Comparison of ENCODE assay signal across 33 cellular contexts in the genomic region with DNA sequence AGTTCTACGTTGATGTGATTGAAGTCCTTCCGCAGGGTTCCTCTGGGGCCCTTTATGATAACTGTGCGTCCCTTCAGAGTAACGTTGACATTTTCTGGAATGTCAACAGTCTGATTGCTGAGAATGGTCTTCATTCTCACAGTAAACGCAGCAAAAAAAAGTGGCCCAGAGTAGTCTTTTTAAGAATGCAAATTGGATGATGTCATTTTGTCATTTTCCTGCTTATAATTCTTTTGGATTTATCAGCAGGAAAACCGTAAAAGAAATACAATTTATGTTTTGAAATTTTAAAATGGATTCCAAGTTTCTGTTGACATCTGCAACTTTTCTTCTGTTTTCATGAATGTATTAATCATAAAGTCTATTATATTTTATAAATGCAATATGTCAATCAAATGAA.
"Had no signal": no experiment of that assay in that cellular context is flagged by ENCODE, and none has a peak within 500 bp of the region (broad histone marks: within the 10 kb centered on the region; RNA-seq: fewer than 3 reads in every experiment).

No MANE protein-coding gene starts in this region.

- FAIRE-seq: endothelial cell of umbilical vein had no signal

- H2AFZ ChIP-seq: hepatocyte had no signal

- H3K27ac Mint-ChIP-seq: activated B cell treated with CpG ODN at 0.5 μM for 24 hours; activated CD4-positive, alpha-beta memory T cell treated with anti-CD3 and anti-CD28 coated beads for 36 hours; activated CD4-positive, alpha-beta T cell treated with anti-CD3 and anti-CD28 coated beads, Interleukin-2, amount 10 ng/mL, durations not matched to agents 24 days and 14 days; activated CD8-positive, alpha-beta memory T cell treated with anti-CD3 and anti-CD28 coated beads, Interleukin-2, amount 10 ng/mL, durations not matched to agents 7 days and 5 days; activated CD8-positive, alpha-beta T cell treated with anti-CD3 and anti-CD28 coated beads, Interleukin-2, amount 10 ng/mL, durations not matched to agents 7 days and 5 days; activated naive CD4-positive, alpha-beta T cell treated with anti-CD3 and anti-CD28 coated beads for 36 hours; activated naive CD8-positive, alpha-beta T cell treated with anti-CD3 and anti-CD28 coated beads for 36 hours; activated naive CD8-positive, alpha-beta T cell treated with anti-CD3 and anti-CD28 coated beads, Interleukin-2, amount 50 U/mL, for 24 hours; activated T-helper 1 cell treated with anti-CD3 and anti-CD28 coated beads, Interleukin-12 subunit alpha, Interleukin-12 subunit beta, Interleukin-2, Interleukin-4 antibody, amounts not matched to agents 30 ng/mL and 10 ng/mL and 1 ng/mL, durations not matched to agents 14 hours and 24 hours and 36 hours; activated T-helper 2 cell treated with anti-CD3 and anti-CD28 coated beads, Interferon-gamma antibody, Interleukin-2, Interleukin-4, amounts not matched to agents 10 μg/mL and 5 μg/mL and 100 μg/mL, durations not matched to agents 14 hours and 24 hours and 36 hours; T-helper 2 cell treated with Interferon-gamma antibody and Interleukin-4, amounts not matched to agents 5 μg/mL and 100 μg/mL, for 36 hours had no signal

- H3K4me3 ChIP-seq: adrenal gland, body of pancreas, colonic mucosa, esophagus squamous epithelium, gastroesophageal sphincter, heart right ventricle, hepatocyte had no signal

- H3K4me1 ChIP-seq: body of pancreas, colonic mucosa had no signal

- ATAC-seq: activated CD4-positive, CD25-positive, alpha-beta regulatory T cell treated with anti-CD3 and anti-CD28 coated beads, Interleukin-2, amount 50 U/mL, for 24 hours; activated CD8-positive, alpha-beta memory T cell treated with anti-CD3 and anti-CD28 coated beads, Interleukin-2, amount 10 ng/mL, durations not matched to agents 7 days and 5 days; activated CD8-positive, alpha-beta T cell treated with anti-CD3 and anti-CD28 coated beads, Interleukin-2, amount 10 ng/mL, durations not matched to agents 7 days and 5 days; activated naive CD8-positive, alpha-beta T cell treated with anti-CD3 and anti-CD28 coated beads, Interleukin-2, amount 50 U/mL, for 24 hours; body of pancreas; gastroesophageal sphincter; heart right ventricle had no signal

- H3K36me3 ChIP-seq: adrenal gland, colonic mucosa, esophagus squamous epithelium, gastroesophageal sphincter, heart right ventricle, WERI-Rb-1 had no signal

- H3K4me3 Mint-ChIP-seq: activated B cell treated with CpG ODN at 0.5 μM for 24 hours; activated CD4-positive, alpha-beta memory T cell treated with anti-CD3 and anti-CD28 coated beads for 36 hours; activated CD4-positive, alpha-beta T cell treated with anti-CD3 and anti-CD28 coated beads, Interleukin-2, amount 10 ng/mL, durations not matched to agents 24 days and 14 days; activated CD8-positive, alpha-beta memory T cell treated with anti-CD3 and anti-CD28 coated beads, Interleukin-2, amount 10 ng/mL, durations not matched to agents 7 days and 5 days; activated CD8-positive, alpha-beta T cell treated with anti-CD3 and anti-CD28 coated beads, Interleukin-2, amount 10 ng/mL, durations not matched to agents 7 days and 5 days; activated naive CD4-positive, alpha-beta T cell treated with anti-CD3 and anti-CD28 coated beads for 36 hours; activated naive CD8-positive, alpha-beta T cell treated with anti-CD3 and anti-CD28 coated beads for 36 hours; activated naive CD8-positive, alpha-beta T cell treated with anti-CD3 and anti-CD28 coated beads, Interleukin-2, amount 50 U/mL, for 24 hours; activated T-helper 1 cell treated with anti-CD3 and anti-CD28 coated beads, Interleukin-12 subunit alpha, Interleukin-12 subunit beta, Interleukin-2, Interleukin-4 antibody, amounts not matched to agents 30 ng/mL and 10 ng/mL and 1 ng/mL, durations not matched to agents 14 hours and 24 hours and 36 hours; T-helper 2 cell treated with Interferon-gamma antibody and Interleukin-4, amounts not matched to agents 5 μg/mL and 100 μg/mL, for 36 hours had no signal

- H3K4me2 ChIP-seq: hepatocyte had no signal

- H3K27me3 Mint-ChIP-seq: activated B cell treated with CpG ODN at 0.5 μM for 24 hours; activated CD4-positive, alpha-beta memory T cell treated with anti-CD3 and anti-CD28 coated beads for 36 hours; activated CD4-positive, alpha-beta T cell treated with anti-CD3 and anti-CD28 coated beads, Interleukin-2, amount 10 ng/mL, durations not matched to agents 24 days and 14 days; activated CD8-positive, alpha-beta memory T cell treated with anti-CD3 and anti-CD28 coated beads, Interleukin-2, amount 10 ng/mL, durations not matched to agents 7 days and 5 days; activated naive CD4-positive, alpha-beta T cell treated with anti-CD3 and anti-CD28 coated beads, Interleukin-2, amount 50 U/mL, for 24 hours; activated naive CD8-positive, alpha-beta T cell treated with anti-CD3 and anti-CD28 coated beads for 36 hours; activated naive CD8-positive, alpha-beta T cell treated with anti-CD3 and anti-CD28 coated beads, Interleukin-2, amount 50 U/mL, for 24 hours had no signal

- H3K9me3 Mint-ChIP-seq: activated B cell treated with CpG ODN at 0.5 μM for 24 hours; activated CD4-positive, alpha-beta memory T cell treated with anti-CD3 and anti-CD28 coated beads for 36 hours; activated CD4-positive, alpha-beta T cell treated with anti-CD3 and anti-CD28 coated beads, Interleukin-2, amount 10 ng/mL, durations not matched to agents 24 days and 14 days; activated naive CD4-positive, alpha-beta T cell treated with anti-CD3 and anti-CD28 coated beads for 36 hours; activated naive CD4-positive, alpha-beta T cell treated with anti-CD3 and anti-CD28 coated beads, Interleukin-2, amount 50 U/mL, for 24 hours; activated naive CD8-positive, alpha-beta T cell treated with anti-CD3 and anti-CD28 coated beads, Interleukin-2, amount 50 U/mL, for 24 hours; activated T-helper 1 cell treated with anti-CD3 and anti-CD28 coated beads, Interleukin-12 subunit alpha, Interleukin-12 subunit beta, Interleukin-2, Interleukin-4 antibody, amounts not matched to agents 30 ng/mL and 10 ng/mL and 1 ng/mL, durations not matched to agents 14 hours and 24 hours and 36 hours had no signal

- DNase-seq: activated B cell treated with CpG ODN at 0.5 μM for 24 hours; activated CD4-positive, alpha-beta memory T cell treated with anti-CD3 and anti-CD28 coated beads for 36 hours; activated CD4-positive, alpha-beta T cell treated with anti-CD3 and anti-CD28 coated beads, Interleukin-2, amount 10 ng/mL, durations not matched to agents 24 days and 14 days; activated CD8-positive, alpha-beta memory T cell treated with anti-CD3 and anti-CD28 coated beads, Interleukin-2, amount 10 ng/mL, durations not matched to agents 7 days and 5 days; activated CD8-positive, alpha-beta memory T cell treated with anti-CD3 and anti-CD28 coated beads, Interleukin-2, amount 50 U/mL, for 4 hours; activated CD8-positive, alpha-beta T cell treated with anti-CD3 and anti-CD28 coated beads, Interleukin-2, amount 10 ng/mL, durations not matched to agents 7 days and 5 days; activated effector memory CD4-positive, alpha-beta T cell treated with anti-CD3 and anti-CD28 coated beads, Interleukin-2, amount 50 U/mL, for 16 hours; activated naive CD4-positive, alpha-beta T cell treated with anti-CD3 and anti-CD28 coated beads for 36 hours; activated naive CD8-positive, alpha-beta T cell treated with anti-CD3 and anti-CD28 coated beads for 36 hours; activated naive CD8-positive, alpha-beta T cell treated with anti-CD3 and anti-CD28 coated beads, Interleukin-2, amount 50 U/mL, for 24 hours; activated T-cell treated with anti-CD3 and anti-CD28 coated beads, Interleukin-2, amount 50 U/mL, for 1 hour; activated T-cell treated with anti-CD3 and anti-CD28 coated beads, Interleukin-2, amount 50 U/mL, for 48 hours; adrenal gland; amygdala; aorta; body of pancreas; caudate nucleus; cerebellar nuclear complex; colonic mucosa; effector CD8-positive, alpha-beta T cell; esophagus squamous epithelium; foreskin melanocyte; heart right ventricle; T1000; WERI-Rb-1 had no signal

- H3K27me3 ChIP-seq: adrenal gland, body of pancreas, colonic mucosa, esophagus squamous epithelium, gastroesophageal sphincter, heart right ventricle, hepatocyte had no signal

- H3K9me3 ChIP-seq: body of pancreas, colonic mucosa, esophagus squamous epithelium, gastroesophageal sphincter, heart right ventricle had no signal

- H3K27ac ChIP-seq: adrenal gland, body of pancreas, colonic mucosa, esophagus squamous epithelium, gastroesophageal sphincter, heart right ventricle, hepatocyte, WERI-Rb-1 had no signal
